Comparison of ENCODE assay signal across 8 cellular contexts in the genomic region with DNA sequence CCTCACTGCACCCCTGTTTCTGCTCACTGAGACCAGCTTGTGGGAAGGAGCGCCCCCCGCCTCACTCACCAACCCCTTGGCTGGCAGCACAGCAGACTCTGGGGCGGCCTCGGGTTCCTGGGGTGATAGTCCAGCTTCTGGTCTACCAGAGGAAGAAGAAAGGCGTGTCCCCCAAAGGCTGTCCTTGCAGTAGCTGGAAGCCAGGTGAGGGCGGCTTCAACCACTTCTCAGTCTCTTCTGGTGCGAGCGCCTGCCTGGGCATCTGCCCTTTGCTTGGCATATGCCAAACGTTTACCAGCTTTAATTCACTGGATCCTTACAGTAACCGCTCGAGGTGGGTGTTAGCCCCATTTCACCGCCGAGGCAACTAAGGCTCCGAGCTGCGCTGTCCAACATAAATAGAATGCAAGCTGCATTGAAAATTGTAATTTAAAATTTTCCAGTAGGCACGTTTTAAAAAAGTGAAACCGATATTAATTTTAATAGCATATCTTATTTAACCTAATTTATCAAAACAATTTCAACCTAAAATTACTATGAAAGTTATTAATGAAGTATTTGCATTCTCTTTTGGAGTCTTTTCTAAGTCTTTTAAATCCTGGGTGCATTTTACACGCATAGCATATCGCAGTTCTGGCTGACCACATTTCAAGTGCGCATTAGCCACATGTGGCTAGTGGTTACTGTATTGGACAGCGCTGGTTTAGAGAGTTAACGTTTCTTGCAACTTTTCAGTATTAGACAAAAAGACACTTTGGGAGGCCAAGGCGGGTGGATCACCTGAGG. TPM values are rescaled to one million over a fixed set of nuclear protein-coding genes. Genes with fewer than 3 reads are reported as not detected.
DNase-seq lines count a peak whose midpoint lies in the region; ATAC-seq and TF ChIP-seq lines count a peak whose summit lies in the region.

No MANE protein-coding gene starts in this region.

- WGBS in thymus: 32% methylated on average over 23 of the region's 23 CpGs

- H3K27me3 ChIP-seq in lower lobe of right lung (ENCODE audit: low read depth) (no peaks in the 10 kb centered on the region), thymus (ENCODE audit: control insufficient read depth, insufficient read depth) (no peaks in the 10 kb centered on the region)

- CTCF ChIA-PET in RWPE1 (lab: Yijun Ruan, JAX): interaction anchor here (0.6 kb wide), 1 partner anchor 24 kb away, joined by 4 read pairs; no protein-coding TSS in a partner anchor
- CTCF ChIA-PET in HEK293T (lab: Yijun Ruan, JAX): no interaction called here

- TF ChIP-seq CTCF in RWPE1 (conservative IDR thresholded peaks at IDR 0.05; ENCODE audit: low read depth) (no peak), choroid plexus epithelial cell (conservative IDR thresholded peaks at IDR 0.05; ENCODE audit: low read depth, low read length) (no peak), lower lobe of right lung (IDR thresholded peaks at IDR 0.05) (no peak)

- H3K4me1 ChIP-seq in lower lobe of right lung (peaks cover 39% of the 10 kb centered on the region), thymus (ENCODE audit: control insufficient read depth, insufficient read depth, low read length) (peaks cover 4% of the 10 kb centered on the region)

- ATAC-seq in GM19467 (IDR thresholded peaks at IDR 0.05; ENCODE audit: unreplicated experiment) (peak; percentile 14), HG03558 (IDR thresholded peaks at IDR 0.05; ENCODE audit: extremely low read depth, unreplicated experiment) (peak; percentile 14), lower lobe of right lung (peak; percentile 54 to 56)

- H3K27ac ChIP-seq in RWPE1: peak overlapping the region; percentile 98
- peak overlapping the region; percentile 93 for H3K27ac ChIP-seq in lower lobe of right lung
- peak overlapping the region; percentile 90 for H3K27ac ChIP-seq in thymus (ENCODE audit: low read depth)

- DNase-seq in GF-D8 (lab: John Stamatoyannopoulos, UW): peak; percentile 10
- peak; percentile 52 for DNase-seq in RWPE1 (ENCODE audit: low spot score)
- DNase-seq in choroid plexus epithelial cell (ENCODE audit: low read depth): peak; percentile 55
- DNase-seq in lower lobe of right lung: no peak
- DNase-seq in HEK293T (ENCODE audit: extremely low spot score): no peak

- intact Hi-C loops in lower lobe of right lung (cut with DNase I): no loop called here

- POLR2A ChIA-PET in RWPE1 (lab: Yijun Ruan, JAX; ENCODE audit: low non-redundant PET): interaction anchor here (0.7 to 1.8 kb wide), 3 partner anchors 64 to 77 kb away, joined by 3 to 4 read pairs (median 3); a partner anchor contains a TSS
- POLR2A ChIA-PET in HEK293T (lab: Yijun Ruan, JAX): interaction anchor here (0.9 to 3.2 kb wide), 13 partner anchors 9 to 358 kb away, joined by 3 to 37 read pairs (median 5); a partner anchor contains a TSS

- H3K4me3 ChIP-seq in choroid plexus epithelial cell (ENCODE audit: low read depth, low read length): peak overlapping the region; percentile 94
- H3K4me3 ChIP-seq in lower lobe of right lung: peak overlapping the region; percentile 70
- peak overlapping the region; percentile 68 for H3K4me3 ChIP-seq in thymus (ENCODE audit: low read length)

- H3K9me3 ChIP-seq in lower lobe of right lung (no peaks in the 10 kb centered on the region), thymus (ENCODE audit: control insufficient read depth) (no peaks in the 10 kb centered on the region)

- H3K36me3 ChIP-seq in lower lobe of right lung: peaks cover 31% of the 10 kb centered on the region
- H3K36me3 ChIP-seq in thymus (ENCODE audit: control insufficient read depth, insufficient read depth): no peaks in the 10 kb centered on the region

TF ChIP-seq in HEK293T, 16 proteins besides CTCF, POLR2A, EP300 and RAD21:
- TF ChIP-seq SP1 (IDR thresholded peaks at IDR 0.05): no peak
- TF ChIP-seq, protein P1, sequence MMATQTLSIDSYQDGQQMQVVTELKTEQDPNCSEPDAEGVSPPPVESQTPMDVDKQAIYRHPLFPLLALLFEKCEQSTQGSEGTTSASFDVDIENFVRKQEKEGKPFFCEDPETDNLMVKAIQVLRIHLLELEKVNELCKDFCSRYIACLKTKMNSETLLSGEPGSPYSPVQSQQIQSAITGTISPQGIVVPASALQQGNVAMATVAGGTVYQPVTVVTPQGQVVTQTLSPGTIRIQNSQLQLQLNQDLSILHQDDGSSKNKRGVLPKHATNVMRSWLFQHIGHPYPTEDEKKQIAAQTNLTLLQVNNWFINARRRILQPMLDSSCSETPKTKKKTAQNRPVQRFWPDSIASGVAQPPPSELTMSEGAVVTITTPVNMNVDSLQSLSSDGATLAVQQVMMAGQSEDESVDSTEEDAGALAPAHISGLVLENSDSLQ (IDR thresholded peaks at IDR 0.05): no peak
- no peak for TF ChIP-seq NFRKB (IDR thresholded peaks at IDR 0.05)
- no peak for TF ChIP-seq TARDBP (IDR thresholded peaks at IDR 0.05)
- no peak for TF ChIP-seq L3MBTL2 (conservative IDR thresholded peaks at IDR 0.05)
- TF ChIP-seq BHLHE40 (IDR thresholded peaks at IDR 0.05; ENCODE audit: borderline replicate concordance): no peak
- no peak for TF ChIP-seq FOXK2 (IDR thresholded peaks at IDR 0.05)
- TF ChIP-seq ELF4 (IDR thresholded peaks at IDR 0.05): no peak
- no peak for TF ChIP-seq ZNF384 (IDR thresholded peaks at IDR 0.05)
- TF ChIP-seq LEF1 (IDR thresholded peaks at IDR 0.05; ENCODE audit: borderline replicate concordance): no peak

RNA-seq across cellular contexts. Expression of a gene that starts 0.9 kb away (rescaled TPM):
- total RNA-seq in lower lobe of right lung: 104 TPM
- 65.1 TPM for polyA plus RNA-seq in thymus

Comparison
In these comparisons a context has a peak if more than half of its experiments do, and no peak if none do; other contexts are left out.
1. DNase-seq: peak in GF-D8 (single experiment), RWPE1 (single experiment) and choroid plexus epithelial cell (single experiment); none in lower lobe of right lung (single experiment) and HEK293T (single experiment).
2. Peak in every context shown above with its lines, with median percentiles within 50 percentile points of each other: ATAC-seq, H3K27ac ChIP-seq and H3K4me3 ChIP-seq.